Comparison of ENCODE assay signal across 8 cellular contexts in the genomic region with DNA sequence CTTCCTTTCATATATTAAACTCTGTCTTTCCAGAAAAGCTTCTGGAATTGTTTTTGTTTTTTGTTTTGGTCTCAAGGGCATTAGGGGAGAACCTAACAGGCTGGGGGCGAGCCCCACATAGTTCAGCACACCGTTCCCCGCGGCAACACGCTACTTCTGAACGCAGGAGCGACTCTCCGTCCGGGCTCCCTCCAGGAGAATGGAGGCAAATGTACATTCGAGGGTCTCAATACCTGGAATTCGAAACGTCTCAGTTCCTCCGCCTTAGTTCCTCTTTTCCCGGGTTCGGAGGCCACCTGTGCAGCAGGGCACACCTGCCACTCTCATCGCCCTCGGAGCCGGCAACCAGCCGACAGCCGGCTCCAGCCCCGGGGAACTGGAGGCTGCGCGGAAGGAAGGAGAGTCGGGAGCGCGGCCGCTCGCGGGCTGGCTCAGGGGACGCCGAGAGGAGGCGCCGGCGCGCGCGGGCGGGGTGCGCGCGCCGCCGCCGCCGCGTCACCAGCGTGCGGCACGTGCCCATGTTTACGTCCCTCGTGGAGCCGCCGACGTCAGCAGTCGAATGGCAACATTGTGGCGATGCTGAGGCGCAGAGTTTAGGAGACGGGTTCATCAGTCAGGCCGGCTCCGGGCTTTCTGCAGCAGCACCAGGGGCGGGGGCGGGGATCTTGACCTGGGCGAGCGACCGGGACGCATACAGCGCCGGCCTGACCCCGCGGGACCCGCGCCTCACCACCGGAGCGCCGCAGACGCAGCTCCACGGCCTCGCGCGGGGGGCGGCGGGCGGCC. TPM values are rescaled to one million over a fixed set of nuclear protein-coding genes. Genes with fewer than 3 reads are reported as not detected.
DNase-seq lines count a peak whose midpoint lies in the region; ATAC-seq and TF ChIP-seq lines count a peak whose summit lies in the region.

A gene with protein sequence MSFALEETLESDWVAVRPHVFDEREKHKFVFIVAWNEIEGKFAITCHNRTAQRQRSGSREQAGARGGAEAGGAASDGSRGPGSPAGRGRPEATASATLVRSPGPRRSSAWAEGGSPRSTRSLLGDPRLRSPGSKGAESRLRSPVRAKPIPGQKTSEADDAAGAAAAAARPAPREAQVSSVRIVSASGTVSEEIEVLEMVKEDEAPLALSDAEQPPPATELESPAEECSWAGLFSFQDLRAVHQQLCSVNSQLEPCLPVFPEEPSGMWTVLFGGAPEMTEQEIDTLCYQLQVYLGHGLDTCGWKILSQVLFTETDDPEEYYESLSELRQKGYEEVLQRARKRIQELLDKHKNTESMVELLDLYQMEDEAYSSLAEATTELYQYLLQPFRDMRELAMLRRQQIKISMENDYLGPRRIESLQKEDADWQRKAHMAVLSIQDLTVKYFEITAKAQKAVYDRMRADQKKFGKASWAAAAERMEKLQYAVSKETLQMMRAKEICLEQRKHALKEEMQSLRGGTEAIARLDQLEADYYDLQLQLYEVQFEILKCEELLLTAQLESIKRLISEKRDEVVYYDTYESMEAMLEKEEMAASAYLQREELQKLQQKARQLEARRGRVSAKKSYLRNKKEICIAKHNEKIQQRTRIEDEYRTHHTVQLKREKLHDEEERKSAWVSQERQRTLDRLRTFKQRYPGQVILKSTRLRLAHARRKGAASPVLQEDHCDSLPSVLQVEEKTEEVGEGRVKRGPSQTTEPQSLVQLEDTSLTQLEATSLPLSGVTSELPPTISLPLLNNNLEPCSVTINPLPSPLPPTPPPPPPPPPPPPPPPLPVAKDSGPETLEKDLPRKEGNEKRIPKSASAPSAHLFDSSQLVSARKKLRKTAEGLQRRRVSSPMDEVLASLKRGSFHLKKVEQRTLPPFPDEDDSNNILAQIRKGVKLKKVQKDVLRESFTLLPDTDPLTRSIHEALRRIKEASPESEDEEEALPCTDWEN (plus strand): TSS at position 554 of the 786 bp plus-strand sequence. CDS start 520 bp downstream, outside the sequence.

- peak; percentile 52 for TF ChIP-seq CTCF in neural cell (IDR thresholded peaks at IDR 0.05; ENCODE audit: poor library complexity, severe bottlenecking)

- no peaks in the 10 kb centered on the region for H3K27me3 Mint-ChIP-seq in stimulated activated naive CD8-positive, alpha-beta T cell treated with anti-CD3 and anti-CD28 coated beads, Interleukin-15, amount 100 ng/mL, for 72 hours

- TF ChIP-seq EP300 in neural cell (conservative IDR thresholded peaks at IDR 0.05; ENCODE audit: poor library complexity, severe bottlenecking), result peak; percentile 58

- peak; percentile 66 for ATAC-seq in GM21619 (IDR thresholded peaks at IDR 0.05; ENCODE audit: unreplicated experiment)
- peak; percentile 81 for ATAC-seq in stimulated activated naive CD8-positive, alpha-beta T cell treated with anti-CD3 and anti-CD28 coated beads, Interleukin-15, amount 100 ng/mL, for 72 hours

- H4K20me1 ChIP-seq in neural cell (ENCODE audit: insufficient read depth), result peaks cover 15% of the 10 kb centered on the region

- no peaks in the 10 kb centered on the region for H3K9me3 ChIP-seq in neural cell (ENCODE audit: low read length)

- TF ChIP-seq RAD21 in neural cell (conservative IDR thresholded peaks at IDR 0.05), result peak; percentile 46

- H3K27ac Mint-ChIP-seq in stimulated activated naive CD8-positive, alpha-beta T cell treated with anti-CD3 and anti-CD28 coated beads, Interleukin-15, amount 100 ng/mL, for 72 hours, result peak within 1 kb of the TSS; percentile 100

- peak within 1 kb of the TSS; percentile 56 for H2AFZ ChIP-seq in neural cell (ENCODE audit: low read depth, low read length)

- H3K9ac ChIP-seq in neural cell (ENCODE audit: low read length), result peak within 1 kb of the TSS; percentile 80

- H3K4me1 Mint-ChIP-seq in stimulated activated naive CD8-positive, alpha-beta T cell treated with anti-CD3 and anti-CD28 coated beads, Interleukin-15, amount 100 ng/mL, for 72 hours, result peaks cover 20% of the 10 kb centered on the region

- H3K79me2 ChIP-seq in neural cell (replicated peaks; ENCODE audit: insufficient read depth, low read length), result peaks cover 30% of the 10 kb centered on the region

- no peaks in the 10 kb centered on the region for H3K27me3 ChIP-seq in neural cell (ENCODE audit: insufficient read depth, low read depth, low read length)

- no peaks in the 10 kb centered on the region for H3F3A ChIP-seq in neural cell (ENCODE audit: insufficient read depth, low read length, poor library complexity, severe bottlenecking)

- peak within 1 kb of the TSS; percentile 78 for H3K27ac ChIP-seq in neural cell (ENCODE audit: low read length)

- H3K36me3 ChIP-seq in neural cell (ENCODE audit: insufficient read depth, low read length), result no peaks in the 10 kb centered on the region

- H3K4me3 ChIP-seq in neural cell (ENCODE audit: low read length), result peak within 1 kb of the TSS; percentile 98

- H3K9me2 ChIP-seq in neural cell (ENCODE audit: insufficient read depth, low read length), result no peaks in the 10 kb centered on the region

- H3K9me3 Mint-ChIP-seq in stimulated activated naive CD8-positive, alpha-beta T cell treated with anti-CD3 and anti-CD28 coated beads, Interleukin-15, amount 100 ng/mL, for 72 hours, result no peaks in the 10 kb centered on the region

- DNase-seq in DMS53 (lab: John Stamatoyannopoulos, UW) (peak; percentile 97), KBM-7 (peak; percentile 79), RPMI8226 (peak; percentile 94), fibroblast of the conjunctiva (ENCODE audit: low read depth) (peak; percentile 58)
- DNase-seq in activated effector memory CD4-positive, alpha-beta T cell treated with Interleukin-2 at 50 U/mL for 16 hours, result peak; percentile 73
- peak; percentile 82 to 87 for DNase-seq in stimulated activated naive CD8-positive, alpha-beta T cell treated with anti-CD3 and anti-CD28 coated beads, Interleukin-15, amount 100 ng/mL, for 72 hours

- H3K4me2 ChIP-seq in neural cell (ENCODE audit: low read length), result peak within 1 kb of the TSS; percentile 85

- in situ Hi-C loops in KBM-7 (cut with MboI; ENCODE audit: low pct_unique_long_range_greater_than_20kb, low sequenced_read_pairs), result no loop called here

- peak within 1 kb of the TSS; percentile 91 to 97 for H3K4me3 Mint-ChIP-seq in stimulated activated naive CD8-positive, alpha-beta T cell treated with anti-CD3 and anti-CD28 coated beads, Interleukin-15, amount 100 ng/mL, for 72 hours

TF ChIP-seq in neural cell, 6 proteins besides CTCF, POLR2A, EP300 and RAD21:
- TF ChIP-seq MXI1 (conservative IDR thresholded peaks at IDR 0.05; ENCODE audit: poor library complexity, severe bottlenecking) (peak; percentile 91), EZH2 (IDR thresholded peaks at IDR 0.05; ENCODE audit: borderline replicate concordance, insufficient read depth, low read length, poor library complexity, severe bottlenecking) (no peak), TAF1 (IDR thresholded peaks at IDR 0.05; ENCODE audit: low read depth) (peak; percentile 91), SMC3 (conservative IDR thresholded peaks at IDR 0.05; ENCODE audit: poor library complexity) (peak; percentile 18), POLR2AphosphoS5 (IDR thresholded peaks at IDR 0.05) (peak; percentile 94)
- TF ChIP-seq, protein P1, sequence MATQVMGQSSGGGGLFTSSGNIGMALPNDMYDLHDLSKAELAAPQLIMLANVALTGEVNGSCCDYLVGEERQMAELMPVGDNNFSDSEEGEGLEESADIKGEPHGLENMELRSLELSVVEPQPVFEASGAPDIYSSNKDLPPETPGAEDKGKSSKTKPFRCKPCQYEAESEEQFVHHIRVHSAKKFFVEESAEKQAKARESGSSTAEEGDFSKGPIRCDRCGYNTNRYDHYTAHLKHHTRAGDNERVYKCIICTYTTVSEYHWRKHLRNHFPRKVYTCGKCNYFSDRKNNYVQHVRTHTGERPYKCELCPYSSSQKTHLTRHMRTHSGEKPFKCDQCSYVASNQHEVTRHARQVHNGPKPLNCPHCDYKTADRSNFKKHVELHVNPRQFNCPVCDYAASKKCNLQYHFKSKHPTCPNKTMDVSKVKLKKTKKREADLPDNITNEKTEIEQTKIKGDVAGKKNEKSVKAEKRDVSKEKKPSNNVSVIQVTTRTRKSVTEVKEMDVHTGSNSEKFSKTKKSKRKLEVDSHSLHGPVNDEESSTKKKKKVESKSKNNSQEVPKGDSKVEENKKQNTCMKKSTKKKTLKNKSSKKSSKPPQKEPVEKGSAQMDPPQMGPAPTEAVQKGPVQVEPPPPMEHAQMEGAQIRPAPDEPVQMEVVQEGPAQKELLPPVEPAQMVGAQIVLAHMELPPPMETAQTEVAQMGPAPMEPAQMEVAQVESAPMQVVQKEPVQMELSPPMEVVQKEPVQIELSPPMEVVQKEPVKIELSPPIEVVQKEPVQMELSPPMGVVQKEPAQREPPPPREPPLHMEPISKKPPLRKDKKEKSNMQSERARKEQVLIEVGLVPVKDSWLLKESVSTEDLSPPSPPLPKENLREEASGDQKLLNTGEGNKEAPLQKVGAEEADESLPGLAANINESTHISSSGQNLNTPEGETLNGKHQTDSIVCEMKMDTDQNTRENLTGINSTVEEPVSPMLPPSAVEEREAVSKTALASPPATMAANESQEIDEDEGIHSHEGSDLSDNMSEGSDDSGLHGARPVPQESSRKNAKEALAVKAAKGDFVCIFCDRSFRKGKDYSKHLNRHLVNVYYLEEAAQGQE (IDR thresholded peaks at IDR 0.05; ENCODE audit: borderline replicate concordance), result peak; percentile 79

RNA-seq across cellular contexts. Expression of the gene that starts here (rescaled TPM):
- 16.1 and 19.3 TPM in 2 replicates for polyA plus RNA-seq in neural cell
- 45.3 and 50.2 TPM in 2 replicates for polyA minus RNA-seq in neural cell

Comparison
In these comparisons a context has a peak if more than half of its experiments do, and no peak if none do; other contexts are left out.
1. Peak in every context shown above with its lines: DNase-seq, ATAC-seq, H3K4me3 ChIP-seq and H3K27ac ChIP-seq.